In the genomic region with DNA sequence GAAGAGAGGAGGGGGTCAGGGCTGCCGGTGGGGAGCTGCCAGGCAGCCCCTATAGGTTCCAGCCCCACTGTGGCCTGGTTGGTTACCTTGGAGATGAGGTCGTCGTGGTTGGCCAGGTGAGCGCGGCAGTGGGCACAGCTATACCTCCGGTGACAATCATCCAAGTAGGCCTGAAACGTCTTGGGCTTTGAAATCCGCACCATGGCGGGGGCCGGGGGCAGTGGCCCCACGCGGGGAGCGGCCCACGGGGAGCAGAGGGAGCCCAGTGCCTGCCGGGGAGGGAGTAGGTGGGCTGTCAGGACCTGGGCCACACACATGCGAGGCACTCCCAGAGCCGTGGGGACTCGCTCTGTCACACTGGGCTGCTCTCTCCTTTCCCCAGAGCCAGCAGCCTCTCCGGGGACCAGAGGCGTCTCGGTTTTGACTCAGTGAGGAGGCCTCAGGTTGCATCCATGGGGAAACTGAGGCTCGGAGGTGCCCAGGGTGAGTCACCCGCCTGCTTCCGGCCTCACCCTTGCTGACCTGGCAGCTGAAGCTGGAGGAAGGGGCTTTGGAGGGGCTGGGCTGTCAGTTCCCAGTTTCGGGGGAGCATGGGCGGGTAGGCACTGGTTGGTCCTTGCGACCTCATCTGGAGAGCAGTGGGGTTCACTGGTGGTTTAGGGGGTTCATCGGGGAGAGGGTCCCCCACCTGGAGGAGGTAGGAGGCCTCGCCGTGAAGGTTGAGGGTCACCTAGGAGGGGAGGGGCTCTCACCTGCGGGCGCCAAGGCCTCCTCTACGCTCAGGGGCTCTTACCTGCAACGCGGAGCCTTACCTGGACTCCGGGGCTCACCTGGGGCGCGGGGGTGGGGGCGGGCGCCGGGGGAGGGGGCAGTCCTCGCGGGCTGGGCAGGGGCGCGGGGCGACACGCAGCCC, we compare ENCODE assay signal across 8 cellular contexts. TPM values are rescaled to one million over a fixed set of nuclear protein-coding genes. Genes with fewer than 3 reads are reported as not detected.
DNase-seq lines count a peak whose midpoint lies in the region; ATAC-seq and TF ChIP-seq lines count a peak whose summit lies in the region.

No MANE protein-coding gene starts in this region.

- no peak for ATAC-seq in HG02588 (IDR thresholded peaks at IDR 0.05; ENCODE audit: unreplicated experiment)
- ATAC-seq in HG03469 (IDR thresholded peaks at IDR 0.05; ENCODE audit: unreplicated experiment) = no peak

- BruUV-seq in PC-9 (replicated peaks; lab: Mats Ljungman, UMichigan) = no TSS peak

- DNase-seq in CD4-positive, alpha-beta memory T cell = no peak
- DNase-seq in PC-9 (no peak), epithelial cell of esophagus (ENCODE audit: low read depth) (no peak), osteocyte (ENCODE audit: extremely low spot score, unreplicated experiment) (no peak), HuH-7 (ENCODE audit: low spot score) (no peak), DMS 273 (lab: John Stamatoyannopoulos, UW; ENCODE audit: unreplicated experiment) (no peak)

- H3K79me2 ChIP-seq in PC-9 (ENCODE audit: low read depth) = 0 out of 2 replicates have a peak, but pooled peaks cover 7% of the 10 kb centered on the region

- POLR2A ChIA-PET in CD4-positive, alpha-beta memory T cell (lab: Charles Lee; ENCODE audit: partially characterized antibody) = interaction anchor here (0.9 to 13.6 kb wide), 12 partner anchors 18 to 563 kb away, joined by 3 to 404 read pairs (median 4); a partner anchor contains a TSS
- POLR2A ChIA-PET in PC-9 (lab: Charles Lee; ENCODE audit: unreplicated experiment) = no interaction called here

- H3K4me1 Mint-ChIP-seq in CD4-positive, alpha-beta memory T cell = peaks cover 22 to 47% (median 35%) of the 10 kb centered on the region in 4 donors
- peaks cover 33% of the 10 kb centered on the region for H3K4me1 Mint-ChIP-seq in osteocyte (ENCODE audit: unreplicated experiment)

- no peaks in the 10 kb centered on the region for H3K9me2 ChIP-seq in PC-9 (ENCODE audit: insufficient read depth)

- H3K9me3 Mint-ChIP-seq in CD4-positive, alpha-beta memory T cell = peaks cover 0 to 31% (median 25%) of the 10 kb centered on the region in 8 donors
- peaks cover 6% of the 10 kb centered on the region for H3K9me3 Mint-ChIP-seq in osteocyte (ENCODE audit: unreplicated experiment)

- H3K9me3 ChIP-seq in CD4-positive, alpha-beta memory T cell (ENCODE audit: control insufficient read depth in 1 of 2, low read length in 2 of 2) = peaks cover 16 to 20% of the 10 kb centered on the region in 2 donors
- peaks cover 17% of the 10 kb centered on the region for H3K9me3 ChIP-seq in PC-9 (ENCODE audit: insufficient read depth, low read depth)

- peak overlapping the region; percentile 62 for H3K27ac ChIP-seq in CD4-positive, alpha-beta memory T cell (ENCODE audit: low read depth, low read length)
- H3K27ac ChIP-seq in PC-9 = no peak overlapping the region

- intact Hi-C loops in CD4-positive, alpha-beta memory T cell (cut with micrococcal nuclease) = loop anchor here (1.0 to 2.0 kb wide), 2 partner anchors 27 to 30 kb away; a partner anchor contains a TSS
- intact Hi-C loops in PC-9 (cut with micrococcal nuclease; ENCODE audit: unreplicated experiment) = loop anchor here (1.0 to 10.0 kb wide), 2 partner anchors 20 to 559 kb away; a partner anchor contains a TSS

- CTCF ChIA-PET in CD4-positive, alpha-beta memory T cell (lab: Charles Lee; ENCODE audit: partially characterized antibody) = interaction anchor here (5.4 kb wide), 1 partner anchor 90 kb away, joined by 59 read pairs; a partner anchor contains a TSS
- CTCF ChIA-PET in PC-9 (lab: Charles Lee) = no interaction called here

- H3F3A ChIP-seq in PC-9 (ENCODE audit: insufficient read depth, low read depth) = peaks cover 40% of the 10 kb centered on the region

- 0 out of 2 replicates have a peak overlapping the region, but pooled peaks have one; percentile 61 for H2AFZ ChIP-seq in PC-9

- H3K4me3 Mint-ChIP-seq in CD4-positive, alpha-beta memory T cell = peak overlapping the region; percentile 87 to 90 (median 89)
- peak overlapping the region; percentile 82 for H3K4me3 Mint-ChIP-seq in osteocyte (ENCODE audit: unreplicated experiment)

- H3K4me3 ChIP-seq in CD4-positive, alpha-beta memory T cell (ENCODE audit: low read length in 2 of 2) = peak overlapping the region; percentile 91 to 93
- peak overlapping the region; percentile 72 for H3K4me3 ChIP-seq in PC-9
- H3K4me3 ChIP-seq in epithelial cell of esophagus (ENCODE audit: low read length) = peak overlapping the region; percentile 79

- peak overlapping the region; percentile 99 for H3K4me2 ChIP-seq in PC-9

- peaks cover 13% of the 10 kb centered on the region for H3K36me3 ChIP-seq in CD4-positive, alpha-beta memory T cell (ENCODE audit: insufficient read depth, low read length)
- no peaks in the 10 kb centered on the region; the same call in 1 of the 2 replicates for H3K36me3 ChIP-seq in PC-9 (ENCODE audit: low read depth)

- H3K36me3 Mint-ChIP-seq in CD4-positive, alpha-beta memory T cell = peaks cover 35 to 44% of the 10 kb centered on the region in 2 donors
- H3K36me3 Mint-ChIP-seq in osteocyte (ENCODE audit: unreplicated experiment) = peaks cover 6% of the 10 kb centered on the region

- H4K20me1 ChIP-seq in PC-9 (ENCODE audit: insufficient read depth) = no peaks in the 10 kb centered on the region

- H3K27me3 Mint-ChIP-seq in CD4-positive, alpha-beta memory T cell = no peaks in the 10 kb centered on the region
- no peaks in the 10 kb centered on the region for H3K27me3 Mint-ChIP-seq in osteocyte (ENCODE audit: unreplicated experiment)

- H3K4me1 ChIP-seq in CD4-positive, alpha-beta memory T cell (ENCODE audit: insufficient read depth, low read length) = peaks cover 54% of the 10 kb centered on the region
- peaks cover 36% of the 10 kb centered on the region for H3K4me1 ChIP-seq in PC-9 (replicated peaks; ENCODE audit: insufficient read depth)

- TF ChIP-seq CTCF in PC-9 (conservative IDR thresholded peaks at IDR 0.05) = no peak
- TF ChIP-seq CTCF in epithelial cell of esophagus (IDR thresholded peaks at IDR 0.05; ENCODE audit: insufficient read depth, low read depth, low read length, missing control alignments) = no peak
- no peak for TF ChIP-seq CTCF in osteocyte (IDR thresholded peaks at IDR 0.05)

- H3K27ac Mint-ChIP-seq in CD4-positive, alpha-beta memory T cell = peak overlapping the region; percentile 83 to 96 (median 92)
- peak overlapping the region; percentile 87 for H3K27ac Mint-ChIP-seq in osteocyte (ENCODE audit: unreplicated experiment)

- H3K27me3 ChIP-seq in CD4-positive, alpha-beta memory T cell (ENCODE audit: insufficient read depth, low read length) = no peaks in the 10 kb centered on the region
- no peaks in the 10 kb centered on the region for H3K27me3 ChIP-seq in PC-9 (ENCODE audit: insufficient read depth, low read depth)

RNA-seq across cellular contexts. Expression of a gene that starts 0.6 kb away (rescaled TPM):
- 100 to 1,000 TPM; 263 to 266 TPM for total RNA-seq in CD4-positive, alpha-beta memory T cell
- 100 to 1,000 TPM; 172 to 331 TPM for polyA plus RNA-seq in CD4-positive, alpha-beta memory T cell
- total RNA-seq in PC-9 (2021) (95.4 and 129 TPM in 2 replicates), osteocyte (83.6 and 93.3 TPM in 2 replicates)

RNA-seq across cellular contexts. Expression of a gene that starts 3.7 kb away (rescaled TPM):
- 1 to 10 TPM; 1.3 to 1.4 TPM for total RNA-seq in CD4-positive, alpha-beta memory T cell
- polyA plus RNA-seq in CD4-positive, alpha-beta memory T cell = under 1 TPM in 1 of 2 donors, not detected in 1; 0.36 TPM
- 8.3 and 9.6 TPM in 2 replicates for total RNA-seq in PC-9 (2021)
- total RNA-seq in osteocyte = 0.63 and 0.75 TPM in 2 replicates

RNA-seq across cellular contexts. Expression of a gene that starts 17.9 kb away (rescaled TPM):
- total RNA-seq in CD4-positive, alpha-beta memory T cell = 10 to 100 TPM; 31.5 to 37.2 TPM
- polyA plus RNA-seq in CD4-positive, alpha-beta memory T cell = under 1 TPM in 1 of 2 donors, not detected in 1; 0.25 TPM
- 27.5 and 32.1 TPM in 2 replicates for total RNA-seq in PC-9 (2021)
- 3.2 and 3.6 TPM in 2 replicates for total RNA-seq in osteocyte

RNA-seq across cellular contexts. Expression of a gene that starts 19.6 kb away (rescaled TPM):
- 10 to 100 TPM; 75.8 to 86.3 TPM for total RNA-seq in CD4-positive, alpha-beta memory T cell
- 100 to 1,000 TPM; 167 to 276 TPM for polyA plus RNA-seq in CD4-positive, alpha-beta memory T cell
- 246 and 268 TPM in 2 replicates for total RNA-seq in PC-9 (2021)
- total RNA-seq in osteocyte = 101 and 102 TPM in 2 replicates

RNA-seq across cellular contexts. Expression of a gene that starts 27.6 kb away (rescaled TPM):
- 10 to 100 TPM; 87.4 to 90.4 TPM for total RNA-seq in CD4-positive, alpha-beta memory T cell
- 10 to 100 TPM in 1 of 2 donors, 1 to 10 TPM in 1; 9.9 to 10.6 TPM for polyA plus RNA-seq in CD4-positive, alpha-beta memory T cell
- total RNA-seq in PC-9 (2021) = 113 and 133 TPM in 2 replicates
- 52.9 and 59.0 TPM in 2 replicates for total RNA-seq in osteocyte
